Comparison of ENCODE assay signal across 12 cellular contexts in the genomic region with DNA sequence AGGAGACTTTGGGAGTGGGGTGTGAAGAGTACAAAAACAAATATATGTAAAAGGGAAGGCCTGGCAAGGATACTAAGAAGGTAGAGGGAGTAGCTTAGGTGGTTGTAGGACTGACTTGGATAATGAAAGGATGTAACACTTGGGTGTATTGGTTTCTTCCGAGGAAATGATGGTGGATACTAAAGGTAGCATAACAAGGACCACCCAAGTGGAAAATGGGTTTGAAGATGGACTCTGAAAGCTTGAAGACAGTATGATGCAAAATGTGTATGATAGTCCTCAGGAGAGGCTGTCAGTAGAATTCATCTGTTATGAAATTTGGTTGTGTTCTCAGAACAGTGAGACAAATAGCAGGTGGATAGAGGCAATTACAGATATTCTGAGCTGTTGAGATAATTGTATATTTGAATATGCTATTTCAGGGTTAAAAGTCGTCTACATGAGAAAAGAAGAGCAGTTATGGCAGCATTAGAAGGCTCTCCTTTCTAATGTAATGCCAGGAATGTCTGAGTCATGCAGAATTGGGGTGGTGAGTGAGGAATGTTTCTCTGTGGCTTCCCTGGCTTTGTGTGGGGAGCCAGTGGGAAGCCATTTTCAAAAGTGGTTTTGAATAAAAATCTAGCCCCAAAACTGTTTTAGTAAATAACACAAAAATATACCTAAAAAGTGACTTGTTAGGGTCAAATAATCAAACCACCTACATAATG.
DNase-seq lines count a peak whose midpoint lies in the region; ATAC-seq and TF ChIP-seq lines count a peak whose summit lies in the region.
"Had no signal": no experiment of that assay in that cellular context is flagged by ENCODE, and none has a peak within 500 bp of the region (broad histone marks: within the 10 kb centered on the region; RNA-seq: fewer than 3 reads in every experiment).

No MANE protein-coding gene starts in this region.

- H3F3A ChIP-seq in PC-9 (ENCODE audit: insufficient read depth, low read depth) = peaks cover 5% of the 10 kb centered on the region; the same call in 1 of the 2 replicates

- peaks cover 27% of the 10 kb centered on the region for H3K4me1 ChIP-seq in PC-9 (replicated peaks; ENCODE audit: insufficient read depth)

- H3K27me3 ChIP-seq in PC-9 (ENCODE audit: insufficient read depth, low read depth) = no peaks in the 10 kb centered on the region

- no peak overlapping the region for H2AFZ ChIP-seq in PC-9

- peaks cover 5% of the 10 kb centered on the region; the same call in 1 of the 2 replicates for H3K79me2 ChIP-seq in PC-9 (ENCODE audit: low read depth)

- no peaks in the 10 kb centered on the region for H3K9me3 ChIP-seq in PC-9 (ENCODE audit: insufficient read depth, low read depth)

- peaks cover 17% of the 10 kb centered on the region for H3K27me3 Mint-ChIP-seq in activated CD4-positive, alpha-beta T cell treated with anti-CD3 and anti-CD28 coated beads, Interleukin-2, amount 10 ng/mL, durations not matched to agents 24 days and 14 days

- H3K36me3 Mint-ChIP-seq in activated CD4-positive, alpha-beta T cell treated with anti-CD3 and anti-CD28 coated beads, Interleukin-2, amount 10 ng/mL, durations not matched to agents 24 days and 14 days (ENCODE audit: low read depth) = no peaks in the 10 kb centered on the region

- TF ChIP-seq CTCF in PC-9 (conservative IDR thresholded peaks at IDR 0.05) = no peak

- DNase-seq in ELF-1 (ENCODE audit: low read depth, low spot score) (peak; percentile 47), PC-9 (peak; percentile 57 to 76), non-pigmented ciliary epithelial cell (ENCODE audit: low read depth) (peak; percentile 71), AML-193 (lab: John Stamatoyannopoulos, UW) (no peak), medulla oblongata (ENCODE audit: extremely low spot score) (no peak)
- DNase-seq in stimulated activated CD8-positive, alpha-beta memory T cell treated with anti-CD3 and anti-CD28 coated beads, Interleukin-4, amount 100 ng/mL, for 48 hours = no peak
- no peak for DNase-seq in activated CD4-positive, alpha-beta T cell treated with anti-CD3 and anti-CD28 coated beads, Interleukin-2, amount 10 ng/mL, durations not matched to agents 24 days and 14 days
- DNase-seq: activated T-cell treated with anti-CD3 and anti-CD28 coated beads, Interleukin-2, amount 50 U/mL, for 48 hours; DND-41; NCI-H1417 treated with DMSO at 0.1 percent for 48 hours; nephron progenitor cell had no signal

- peak; percentile 64 for ATAC-seq in esophagus mucosa

- H4K20me1 ChIP-seq in PC-9 (ENCODE audit: insufficient read depth) = no peaks in the 10 kb centered on the region

- intact Hi-C loops in PC-9 (cut with micrococcal nuclease; ENCODE audit: unreplicated experiment) = loop anchor here (1.0 to 2.0 kb wide), 6 partner anchors 15 to 120 kb away; no protein-coding TSS in a partner anchor
- intact Hi-C loops in activated CD4-positive, alpha-beta T cell treated with anti-CD3 and anti-CD28 coated beads, Interleukin-2, amount 10 ng/mL, durations not matched to agents 24 days and 14 days (cut with micrococcal nuclease) = no loop called here

- H3K27ac Mint-ChIP-seq in activated CD4-positive, alpha-beta T cell treated with anti-CD3 and anti-CD28 coated beads, Interleukin-2, amount 10 ng/mL, durations not matched to agents 24 days and 14 days = no peak overlapping the region
- H3K27ac Mint-ChIP-seq: nephron progenitor cell had no signal

- H3K36me3 ChIP-seq in PC-9 (ENCODE audit: low read depth) = no peaks in the 10 kb centered on the region

- peak overlapping the region; percentile 54 for H3K27ac ChIP-seq in PC-9

- peak overlapping the region; percentile 28; the same call in 1 of the 2 replicates for H3K4me2 ChIP-seq in PC-9

- no peak overlapping the region for H3K4me3 ChIP-seq in PC-9

- POLR2A ChIA-PET in PC-9 (lab: Charles Lee; ENCODE audit: unreplicated experiment) = interaction anchor here (0.5 to 0.9 kb wide), 8 partner anchors 16 to 1549 kb away, joined by 3 to 12 read pairs (median 5); no protein-coding TSS in a partner anchor

- no peak overlapping the region for H3K4me3 Mint-ChIP-seq in activated CD4-positive, alpha-beta T cell treated with anti-CD3 and anti-CD28 coated beads, Interleukin-2, amount 10 ng/mL, durations not matched to agents 24 days and 14 days
- H3K4me3 Mint-ChIP-seq: nephron progenitor cell had no signal

- CTCF ChIA-PET in PC-9 (lab: Charles Lee) = interaction anchor here (0.6 to 0.8 kb wide), 4 partner anchors 73 to 367 kb away, joined by 3 to 5 read pairs (median 4); no protein-coding TSS in a partner anchor

- H3K9me2 ChIP-seq in PC-9 (ENCODE audit: insufficient read depth) = no peaks in the 10 kb centered on the region

- no peaks in the 10 kb centered on the region for H3K4me1 Mint-ChIP-seq in activated CD4-positive, alpha-beta T cell treated with anti-CD3 and anti-CD28 coated beads, Interleukin-2, amount 10 ng/mL, durations not matched to agents 24 days and 14 days
- H3K4me1 Mint-ChIP-seq: nephron progenitor cell had no signal

- no peaks in the 10 kb centered on the region for H3K9me3 Mint-ChIP-seq in activated CD4-positive, alpha-beta T cell treated with anti-CD3 and anti-CD28 coated beads, Interleukin-2, amount 10 ng/mL, durations not matched to agents 24 days and 14 days

- no TSS peak for BruUV-seq in PC-9 (replicated peaks; lab: Mats Ljungman, UMichigan)

Comparison
In these comparisons a context has a peak if more than half of its experiments do, and no peak if none do; other contexts are left out.
1. DNase-seq: peak in ELF-1 (single experiment), PC-9 (2 of 2) and non-pigmented ciliary epithelial cell (single experiment); none in AML-193 (0 of 2), medulla oblongata (single experiment), stimulated activated CD8-positive, alpha-beta memory T cell treated with anti-CD3 and anti-CD28 coated beads, Interleukin-4, amount 100 ng/mL, for 48 hours (single experiment) and activated CD4-positive, alpha-beta T cell treated with anti-CD3 and anti-CD28 coated beads, Interleukin-2, amount 10 ng/mL, durations not matched to agents 24 days and 14 days (single experiment).